ENCODE assay signal across 12 cellular contexts in genomic region chr22:27372969-27373670, GRCh38.
A peak's percentile ranks its signal among the peaks of the same experiment; 100 is the strongest.
DNase-seq lines count a peak whose midpoint lies in the region; ATAC-seq and TF ChIP-seq lines count a peak whose summit lies in the region.
"Had no signal": no experiment of that assay in that cellular context is flagged by ENCODE, and none has a peak within 500 bp of the region (broad histone marks: within the 10 kb centered on the region; RNA-seq: fewer than 3 reads in every experiment).

No MANE protein-coding gene starts in this region.

- H3K79me2 ChIP-seq in HCT116 (ENCODE audit: insufficient read depth, low read length) = no peaks in the 10 kb centered on the region

- no peak overlapping the region for H3K27ac Mint-ChIP-seq in glutamatergic neuron (ENCODE audit: unreplicated experiment)
- no peak overlapping the region for H3K27ac Mint-ChIP-seq in activated CD4-positive, alpha-beta memory T cell treated with anti-CD3 and anti-CD28 coated beads, Interleukin-2, amount 10 ng/mL, durations not matched to agents 7 days and 5 days
- H3K27ac Mint-ChIP-seq: activated naive CD4-positive, alpha-beta T cell treated with anti-CD3 and anti-CD28 coated beads, Interleukin-2, amount 50 U/mL, for 24 hours had no signal

- no peak for DNase-seq in HCT116 (ENCODE audit: low read depth, low spot score)
- DNase-seq in NT2/D1 (ENCODE audit: low read depth, low spot score) = peak; percentile 81
- DNase-seq in glutamatergic neuron = peak; percentile 72
- DNase-seq in prostate gland (ENCODE audit: low spot score) = peak; percentile 72
- DNase-seq in ureter (ENCODE audit: low spot score) = no peak
- DNase-seq in epidermal melanocyte (ENCODE audit: insufficient read length, low spot score) = no peak
- DNase-seq in activated CD4-positive, alpha-beta memory T cell treated with anti-CD3 and anti-CD28 coated beads, Interleukin-2, amount 10 ng/mL, durations not matched to agents 7 days and 5 days = no peak
- DNase-seq: activated CD4-positive, alpha-beta T cell treated with anti-CD3 and anti-CD28 coated beads, Interleukin-2, amount 50 U/mL, for 48 hours; effector memory CD4-positive, alpha-beta T cell; NCI-H1092 had no signal

- POLR2A ChIA-PET in HCT116 (lab: Charles Lee) = no interaction called here
- POLR2A ChIA-PET in activated CD4-positive, alpha-beta memory T cell treated with anti-CD3 and anti-CD28 coated beads, Interleukin-2, amount 10 ng/mL, durations not matched to agents 7 days and 5 days (lab: Charles Lee) = no interaction called here

- no peaks in the 10 kb centered on the region for H3K36me3 ChIP-seq in HCT116 (ENCODE audit: control insufficient read depth in 1 of 2, insufficient read depth in 2 of 2, low read length in 2 of 2)
- H3K36me3 ChIP-seq in NT2/D1 (ENCODE audit: insufficient read depth, insufficient read length, low read length) = no peaks in the 10 kb centered on the region
- H3K36me3 ChIP-seq in prostate gland = no peaks in the 10 kb centered on the region

- H3K27me3 Mint-ChIP-seq in glutamatergic neuron (ENCODE audit: unreplicated experiment) = peaks cover 4% of the 10 kb centered on the region
- no peaks in the 10 kb centered on the region for H3K27me3 Mint-ChIP-seq in activated CD4-positive, alpha-beta memory T cell treated with anti-CD3 and anti-CD28 coated beads, Interleukin-2, amount 10 ng/mL, durations not matched to agents 7 days and 5 days

- H2AFZ ChIP-seq in HCT116 (ENCODE audit: low read depth, low read length, poor library complexity, severe bottlenecking) = no peak overlapping the region

- H3K9ac ChIP-seq in HCT116 (ENCODE audit: low read length) (no peak overlapping the region), NT2/D1 (ENCODE audit: insufficient read length, low read depth) (no peak overlapping the region)

- TF ChIP-seq POLR2A in HCT116 (IDR thresholded peaks at IDR 0.05; ENCODE audit: borderline replicate concordance, extremely low read depth, insufficient read depth, insufficient read length) = no peak
- TF ChIP-seq POLR2A in prostate gland (IDR thresholded peaks at IDR 0.05) = no peak

- BruUV-seq in HCT116 (replicated peaks; lab: Mats Ljungman, UMichigan) = no TSS peak

- H3K36me3 Mint-ChIP-seq in glutamatergic neuron (ENCODE audit: unreplicated experiment) = peaks cover 7% of the 10 kb centered on the region
- H3K36me3 Mint-ChIP-seq in activated CD4-positive, alpha-beta memory T cell treated with anti-CD3 and anti-CD28 coated beads, Interleukin-2, amount 10 ng/mL, durations not matched to agents 7 days and 5 days (ENCODE audit: low read depth) = no peaks in the 10 kb centered on the region
- H3K36me3 Mint-ChIP-seq: activated naive CD4-positive, alpha-beta T cell treated with anti-CD3 and anti-CD28 coated beads, Interleukin-2, amount 50 U/mL, for 24 hours had no signal

- RAD21 ChIA-PET in HCT116 (lab: Charles Lee; ENCODE audit: low non-redundant PET in 1 of 2, low total read pairs in 2 of 2, uncharacterized antibody in 2 of 2, unreplicated experiment in 2 of 2) = no interaction called here

- no peaks in the 10 kb centered on the region for H3K9me2 ChIP-seq in HCT116 (ENCODE audit: insufficient read depth)

- peaks cover 6% of the 10 kb centered on the region for H3K4me1 Mint-ChIP-seq in glutamatergic neuron (ENCODE audit: low read depth, unreplicated experiment)
- H3K4me1 Mint-ChIP-seq in activated CD4-positive, alpha-beta memory T cell treated with anti-CD3 and anti-CD28 coated beads, Interleukin-2, amount 10 ng/mL, durations not matched to agents 7 days and 5 days = no peaks in the 10 kb centered on the region
- H3K4me1 Mint-ChIP-seq: activated naive CD4-positive, alpha-beta T cell treated with anti-CD3 and anti-CD28 coated beads, Interleukin-2, amount 50 U/mL, for 24 hours had no signal

- TF ChIP-seq CTCF in HCT116 (IDR thresholded peaks at IDR 0.05 in 2 of 3, conservative IDR thresholded peaks at IDR 0.05 in 1 of 3; ENCODE audit: borderline replicate concordance in 1 of 3, insufficient read depth in 1 of 3, low read depth in 2 of 3, low read length in 2 of 3) = no peak
- no peak for TF ChIP-seq CTCF in glutamatergic neuron (IDR thresholded peaks at IDR 0.05; ENCODE audit: partially characterized antibody, unreplicated experiment)
- TF ChIP-seq CTCF in prostate gland (IDR thresholded peaks at IDR 0.05) = peak in 1 of 4 experiments; percentile 19

- H3K4me1 ChIP-seq in HCT116 (ENCODE audit: control insufficient read depth in 1 of 2, insufficient read depth in 2 of 2, low read length in 2 of 2) (peaks cover 0 to 5% of the 10 kb centered on the region in 2 experiments; a peak in 1 of 4 replicates), NT2/D1 (ENCODE audit: insufficient read depth, insufficient read length) (no peaks in the 10 kb centered on the region), prostate gland (replicated peaks) (no peaks in the 10 kb centered on the region)

- H4K20me1 ChIP-seq in HCT116 (ENCODE audit: insufficient read depth) = no peaks in the 10 kb centered on the region

- peaks cover 25% of the 10 kb centered on the region for H3K27me3 ChIP-seq in HCT116 (ENCODE audit: insufficient read depth, low read length)
- no peaks in the 10 kb centered on the region for H3K27me3 ChIP-seq in NT2/D1 (ENCODE audit: insufficient read depth, insufficient read length)
- no peaks in the 10 kb centered on the region for H3K27me3 ChIP-seq in prostate gland (replicated peaks; ENCODE audit: insufficient read depth)

- H3K4me3 ChIP-seq in HCT116 (replicated peaks in 1 of 2; ENCODE audit: low read depth in 1 of 2, low read length in 2 of 2) = no peak overlapping the region
- no peak overlapping the region for H3K4me3 ChIP-seq in NT2/D1 (ENCODE audit: insufficient read length, low read depth)
- H3K4me3 ChIP-seq in prostate gland = no peak overlapping the region

- no peak overlapping the region for H3K27ac ChIP-seq in HCT116 (ENCODE audit: low read depth, low read length)
- no peak overlapping the region for H3K27ac ChIP-seq in prostate gland

- no peaks in the 10 kb centered on the region for H3K9me3 ChIP-seq in HCT116 (ENCODE audit: control insufficient read depth in 1 of 2, insufficient read depth in 1 of 2, low read depth in 1 of 2, low read length in 2 of 2)
- no peaks in the 10 kb centered on the region for H3K9me3 ChIP-seq in NT2/D1 (ENCODE audit: insufficient read depth, low read length)
- H3K9me3 ChIP-seq in prostate gland = no peaks in the 10 kb centered on the region

- no peak for TF ChIP-seq RAD21 in HCT116 (IDR thresholded peaks at IDR 0.05; ENCODE audit: low read depth)

- H3K4me2 ChIP-seq in HCT116 (ENCODE audit: low read length) = no peak overlapping the region

- CTCF ChIA-PET in HCT116 (lab: Charles Lee) = no interaction called here
- CTCF ChIA-PET in activated CD4-positive, alpha-beta memory T cell treated with anti-CD3 and anti-CD28 coated beads, Interleukin-2, amount 10 ng/mL, durations not matched to agents 7 days and 5 days (lab: Charles Lee) = no interaction called here

- intact Hi-C loops in HCT116 (cut with micrococcal nuclease) (no loop called here), prostate gland (cut with DNase I) (no loop called here)

- no peak overlapping the region for H3K4me3 Mint-ChIP-seq in glutamatergic neuron (ENCODE audit: unreplicated experiment)
- H3K4me3 Mint-ChIP-seq in activated CD4-positive, alpha-beta memory T cell treated with anti-CD3 and anti-CD28 coated beads, Interleukin-2, amount 10 ng/mL, durations not matched to agents 7 days and 5 days = no peak overlapping the region
- H3K4me3 Mint-ChIP-seq: activated naive CD4-positive, alpha-beta T cell treated with anti-CD3 and anti-CD28 coated beads, Interleukin-2, amount 50 U/mL, for 24 hours had no signal

- 76% methylated on average over 10 of the region's 10 CpGs for WGBS in prostate gland

- ATAC-seq in HCT116 = peak; percentile 32; the same call in 1 of the 2 replicates
- ATAC-seq in GM19351 (IDR thresholded peaks at IDR 0.05; ENCODE audit: unreplicated experiment) = no peak

- peaks cover 4% of the 10 kb centered on the region for H3K9me3 Mint-ChIP-seq in glutamatergic neuron (ENCODE audit: unreplicated experiment)
- H3K9me3 Mint-ChIP-seq in activated CD4-positive, alpha-beta memory T cell treated with anti-CD3 and anti-CD28 coated beads, Interleukin-2, amount 10 ng/mL, durations not matched to agents 7 days and 5 days = no peaks in the 10 kb centered on the region
- H3K9me3 Mint-ChIP-seq: activated naive CD4-positive, alpha-beta T cell treated with anti-CD3 and anti-CD28 coated beads, Interleukin-2, amount 50 U/mL, for 24 hours had no signal

TF ChIP-seq in HCT116, 20 proteins besides CTCF, POLR2A, EP300 and RAD21:
- TF ChIP-seq EZH2phosphoT487 (IDR thresholded peaks at IDR 0.05; ENCODE audit: borderline replicate concordance) (no peak), SIN3A (IDR thresholded peaks at IDR 0.05; ENCODE audit: low read depth) (no peak), JUND (IDR thresholded peaks at IDR 0.05) (no peak), EZH2 (IDR thresholded peaks at IDR 0.05) (no peak), SRF (IDR thresholded peaks at IDR 0.05; ENCODE audit: low read depth) (no peak), ATF3 (IDR thresholded peaks at IDR 0.05) (no peak), TCF7L2 (IDR thresholded peaks at IDR 0.05; ENCODE audit: borderline replicate concordance, extremely low read depth, insufficient read depth, insufficient read length) (no peak), FOSL1 (IDR thresholded peaks at IDR 0.05; ENCODE audit: low read depth) (no peak), CBX3 (IDR thresholded peaks at IDR 0.05; ENCODE audit: low read depth) (no peak), YY1 (IDR thresholded peaks at IDR 0.05; ENCODE audit: extremely low read depth, insufficient replicate concordance, low read depth, low read length) (no peak), MAX (IDR thresholded peaks at IDR 0.05) (no peak)

Comparison
In these comparisons a context has a peak if more than half of its experiments do, and no peak if none do; other contexts are left out.
1. DNase-seq: peak in NT2/D1 (single experiment), glutamatergic neuron (single experiment) and prostate gland (single experiment); none in HCT116 (single experiment), ureter (single experiment), epidermal melanocyte (single experiment) and activated CD4-positive, alpha-beta memory T cell treated with anti-CD3 and anti-CD28 coated beads, Interleukin-2, amount 10 ng/mL, durations not matched to agents 7 days and 5 days (single experiment).